1 cellular context compared by ENCODE assay signal in the genomic region with DNA sequence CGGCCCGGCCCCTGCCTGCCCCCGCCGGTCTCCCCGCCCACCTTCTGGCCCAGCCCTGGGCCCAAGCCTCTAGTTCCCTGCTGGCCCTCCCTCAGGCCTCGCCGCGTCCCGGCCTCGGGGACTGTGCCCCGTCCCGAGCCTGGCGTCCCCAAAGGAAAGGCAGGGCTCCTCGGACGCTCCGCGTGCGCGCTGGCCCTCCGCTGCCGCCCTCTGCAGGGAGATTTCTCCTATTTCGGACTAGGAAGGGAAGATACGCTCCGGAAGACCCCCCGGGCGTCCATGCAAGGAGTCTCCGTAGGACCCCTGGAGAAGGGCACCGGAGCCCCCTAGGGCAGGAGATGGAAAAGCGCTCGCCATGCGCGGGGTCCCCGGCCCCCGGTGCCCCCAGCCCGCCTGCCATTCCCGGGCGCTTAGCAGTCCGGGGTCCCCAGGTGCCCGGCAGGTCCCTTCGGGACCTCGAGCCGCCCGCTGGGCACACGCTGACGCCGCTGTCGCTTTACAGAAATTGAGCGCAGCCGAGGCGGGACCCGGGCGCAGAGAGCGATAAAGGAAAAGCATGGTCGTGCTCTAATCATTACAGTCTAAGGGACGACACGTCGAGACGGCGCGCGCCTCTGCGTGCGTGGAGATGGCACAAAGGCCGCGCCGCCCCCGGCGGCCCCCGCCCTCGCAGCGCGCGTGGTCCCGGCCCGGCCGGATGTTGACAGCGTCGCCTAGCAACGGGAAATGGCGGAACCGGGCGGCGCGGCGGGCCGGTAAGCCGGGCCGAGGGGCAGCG.
TF ChIP-seq lines count a peak whose summit lies in the region.

A gene with protein sequence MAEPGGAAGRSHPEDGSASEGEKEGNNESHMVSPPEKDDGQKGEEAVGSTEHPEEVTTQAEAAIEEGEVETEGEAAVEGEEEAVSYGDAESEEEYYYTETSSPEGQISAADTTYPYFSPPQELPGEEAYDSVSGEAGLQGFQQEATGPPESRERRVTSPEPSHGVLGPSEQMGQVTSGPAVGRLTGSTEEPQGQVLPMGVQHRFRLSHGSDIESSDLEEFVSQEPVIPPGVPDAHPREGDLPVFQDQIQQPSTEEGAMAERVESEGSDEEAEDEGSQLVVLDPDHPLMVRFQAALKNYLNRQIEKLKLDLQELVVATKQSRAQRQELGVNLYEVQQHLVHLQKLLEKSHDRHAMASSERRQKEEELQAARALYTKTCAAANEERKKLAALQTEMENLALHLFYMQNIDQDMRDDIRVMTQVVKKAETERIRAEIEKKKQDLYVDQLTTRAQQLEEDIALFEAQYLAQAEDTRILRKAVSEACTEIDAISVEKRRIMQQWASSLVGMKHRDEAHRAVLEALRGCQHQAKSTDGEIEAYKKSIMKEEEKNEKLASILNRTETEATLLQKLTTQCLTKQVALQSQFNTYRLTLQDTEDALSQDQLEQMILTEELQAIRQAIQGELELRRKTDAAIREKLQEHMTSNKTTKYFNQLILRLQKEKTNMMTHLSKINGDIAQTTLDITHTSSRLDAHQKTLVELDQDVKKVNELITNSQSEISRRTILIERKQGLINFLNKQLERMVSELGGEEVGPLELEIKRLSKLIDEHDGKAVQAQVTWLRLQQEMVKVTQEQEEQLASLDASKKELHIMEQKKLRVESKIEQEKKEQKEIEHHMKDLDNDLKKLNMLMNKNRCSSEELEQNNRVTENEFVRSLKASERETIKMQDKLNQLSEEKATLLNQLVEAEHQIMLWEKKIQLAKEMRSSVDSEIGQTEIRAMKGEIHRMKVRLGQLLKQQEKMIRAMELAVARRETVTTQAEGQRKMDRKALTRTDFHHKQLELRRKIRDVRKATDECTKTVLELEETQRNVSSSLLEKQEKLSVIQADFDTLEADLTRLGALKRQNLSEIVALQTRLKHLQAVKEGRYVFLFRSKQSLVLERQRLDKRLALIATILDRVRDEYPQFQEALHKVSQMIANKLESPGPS (plus strand): TSS at position 706 of the 778 bp plus-strand sequence. CDS start 21 bp downstream, at position 727.

TF ChIP-seq in HepG2, 621 proteins besides CTCF, POLR2A, EP300 and RAD21 (continued from another document and continues in another):
- TF ChIP-seq ZNF670 (CRISPR knock-in tag; IDR thresholded peaks at IDR 0.05; ENCODE audit: borderline replicate concordance), result no peak; the same call in 1 of the 2 replicates
- TF ChIP-seq MYC (CRISPR knock-in tag; IDR thresholded peaks at IDR 0.05; ENCODE audit: borderline replicate concordance), result peak; percentile 87
- TF ChIP-seq, protein P1, sequence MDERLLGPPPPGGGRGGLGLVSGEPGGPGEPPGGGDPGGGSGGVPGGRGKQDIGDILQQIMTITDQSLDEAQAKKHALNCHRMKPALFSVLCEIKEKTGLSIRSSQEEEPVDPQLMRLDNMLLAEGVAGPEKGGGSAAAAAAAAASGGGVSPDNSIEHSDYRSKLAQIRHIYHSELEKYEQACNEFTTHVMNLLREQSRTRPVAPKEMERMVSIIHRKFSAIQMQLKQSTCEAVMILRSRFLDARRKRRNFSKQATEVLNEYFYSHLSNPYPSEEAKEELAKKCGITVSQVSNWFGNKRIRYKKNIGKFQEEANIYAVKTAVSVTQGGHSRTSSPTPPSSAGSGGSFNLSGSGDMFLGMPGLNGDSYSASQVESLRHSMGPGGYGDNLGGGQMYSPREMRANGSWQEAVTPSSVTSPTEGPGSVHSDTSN (CRISPR knock-in tag; IDR thresholded peaks at IDR 0.05), result no peak
- TF ChIP-seq MED13 (CRISPR knock-in tag; IDR thresholded peaks at IDR 0.05), result no peak
- TF ChIP-seq ZNF629 (CRISPR knock-in tag; conservative IDR thresholded peaks at IDR 0.05), result no peak
- TF ChIP-seq KDM5A (IDR thresholded peaks at IDR 0.05; ENCODE audit: borderline replicate concordance, low read length), result peak; percentile 1; the same call in 1 of the 2 replicates
- peak; percentile 49 for TF ChIP-seq MAFG (CRISPR knock-in tag; IDR thresholded peaks at IDR 0.05)
- no peak for TF ChIP-seq NONO (IDR thresholded peaks at IDR 0.05)
- peak; percentile 71 for TF ChIP-seq NONO (CRISPR knock-in tag; conservative IDR thresholded peaks at IDR 0.05)
- TF ChIP-seq ZNF850 (CRISPR knock-in tag; conservative IDR thresholded peaks at IDR 0.05), result peak; percentile 93; the same call in 1 of the 2 replicates
- TF ChIP-seq DMAP1 (CRISPR knock-in tag; IDR thresholded peaks at IDR 0.05), result peak; percentile 82
- TF ChIP-seq ZNF761 (CRISPR knock-in tag; conservative IDR thresholded peaks at IDR 0.05), result 0 out of 2 replicates have a peak, but pooled peaks have one; percentile 15
- TF ChIP-seq RFXANK (CRISPR knock-in tag; IDR thresholded peaks at IDR 0.05), result no peak
- no peak for TF ChIP-seq NFE2 (CRISPR knock-in tag; IDR thresholded peaks at IDR 0.05)
- 0 out of 2 replicates have a peak, but pooled peaks have one; percentile 7 for TF ChIP-seq ZNF543 (CRISPR knock-in tag; IDR thresholded peaks at IDR 0.05)
- TF ChIP-seq ZFX (CRISPR knock-in tag; IDR thresholded peaks at IDR 0.05; ENCODE audit: low read depth), result peak; percentile 96
- TF ChIP-seq GATA4 (IDR thresholded peaks at IDR 0.05; ENCODE audit: borderline replicate concordance, low read depth), result no peak
- 0 out of 2 replicates have a peak, but pooled peaks have one; percentile 48 for TF ChIP-seq ZNF713 (CRISPR knock-in tag; IDR thresholded peaks at IDR 0.05)
- TF ChIP-seq BRD4 (CRISPR knock-in tag; IDR thresholded peaks at IDR 0.05), result no peak
- 0 out of 2 replicates have a peak, but pooled peaks have one; percentile 28 for TF ChIP-seq KDM4B (CRISPR knock-in tag; IDR thresholded peaks at IDR 0.05)
- TF ChIP-seq, protein P2, sequence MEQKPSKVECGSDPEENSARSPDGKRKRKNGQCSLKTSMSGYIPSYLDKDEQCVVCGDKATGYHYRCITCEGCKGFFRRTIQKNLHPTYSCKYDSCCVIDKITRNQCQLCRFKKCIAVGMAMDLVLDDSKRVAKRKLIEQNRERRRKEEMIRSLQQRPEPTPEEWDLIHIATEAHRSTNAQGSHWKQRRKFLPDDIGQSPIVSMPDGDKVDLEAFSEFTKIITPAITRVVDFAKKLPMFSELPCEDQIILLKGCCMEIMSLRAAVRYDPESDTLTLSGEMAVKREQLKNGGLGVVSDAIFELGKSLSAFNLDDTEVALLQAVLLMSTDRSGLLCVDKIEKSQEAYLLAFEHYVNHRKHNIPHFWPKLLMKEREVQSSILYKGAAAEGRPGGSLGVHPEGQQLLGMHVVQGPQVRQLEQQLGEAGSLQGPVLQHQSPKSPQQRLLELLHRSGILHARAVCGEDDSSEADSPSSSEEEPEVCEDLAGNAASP (CRISPR knock-in tag; IDR thresholded peaks at IDR 0.05; ENCODE audit: borderline replicate concordance), result no peak; the same call in 1 of the 2 replicates
- peak; percentile 53; the same call in 1 of the 2 replicates for TF ChIP-seq ZNF619 (CRISPR knock-in tag; IDR thresholded peaks at IDR 0.05)
- TF ChIP-seq, protein P3, sequence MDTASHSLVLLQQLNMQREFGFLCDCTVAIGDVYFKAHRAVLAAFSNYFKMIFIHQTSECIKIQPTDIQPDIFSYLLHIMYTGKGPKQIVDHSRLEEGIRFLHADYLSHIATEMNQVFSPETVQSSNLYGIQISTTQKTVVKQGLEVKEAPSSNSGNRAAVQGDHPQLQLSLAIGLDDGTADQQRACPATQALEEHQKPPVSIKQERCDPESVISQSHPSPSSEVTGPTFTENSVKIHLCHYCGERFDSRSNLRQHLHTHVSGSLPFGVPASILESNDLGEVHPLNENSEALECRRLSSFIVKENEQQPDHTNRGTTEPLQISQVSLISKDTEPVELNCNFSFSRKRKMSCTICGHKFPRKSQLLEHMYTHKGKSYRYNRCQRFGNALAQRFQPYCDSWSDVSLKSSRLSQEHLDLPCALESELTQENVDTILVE (CRISPR knock-in tag; IDR thresholded peaks at IDR 0.05), result 0 out of 2 replicates have a peak, but pooled peaks have one; percentile 14
- TF ChIP-seq ZNF264 (CRISPR knock-in tag; IDR thresholded peaks at IDR 0.05), result peak; percentile 16; the same call in 1 of the 2 replicates
- TF ChIP-seq, protein P4, sequence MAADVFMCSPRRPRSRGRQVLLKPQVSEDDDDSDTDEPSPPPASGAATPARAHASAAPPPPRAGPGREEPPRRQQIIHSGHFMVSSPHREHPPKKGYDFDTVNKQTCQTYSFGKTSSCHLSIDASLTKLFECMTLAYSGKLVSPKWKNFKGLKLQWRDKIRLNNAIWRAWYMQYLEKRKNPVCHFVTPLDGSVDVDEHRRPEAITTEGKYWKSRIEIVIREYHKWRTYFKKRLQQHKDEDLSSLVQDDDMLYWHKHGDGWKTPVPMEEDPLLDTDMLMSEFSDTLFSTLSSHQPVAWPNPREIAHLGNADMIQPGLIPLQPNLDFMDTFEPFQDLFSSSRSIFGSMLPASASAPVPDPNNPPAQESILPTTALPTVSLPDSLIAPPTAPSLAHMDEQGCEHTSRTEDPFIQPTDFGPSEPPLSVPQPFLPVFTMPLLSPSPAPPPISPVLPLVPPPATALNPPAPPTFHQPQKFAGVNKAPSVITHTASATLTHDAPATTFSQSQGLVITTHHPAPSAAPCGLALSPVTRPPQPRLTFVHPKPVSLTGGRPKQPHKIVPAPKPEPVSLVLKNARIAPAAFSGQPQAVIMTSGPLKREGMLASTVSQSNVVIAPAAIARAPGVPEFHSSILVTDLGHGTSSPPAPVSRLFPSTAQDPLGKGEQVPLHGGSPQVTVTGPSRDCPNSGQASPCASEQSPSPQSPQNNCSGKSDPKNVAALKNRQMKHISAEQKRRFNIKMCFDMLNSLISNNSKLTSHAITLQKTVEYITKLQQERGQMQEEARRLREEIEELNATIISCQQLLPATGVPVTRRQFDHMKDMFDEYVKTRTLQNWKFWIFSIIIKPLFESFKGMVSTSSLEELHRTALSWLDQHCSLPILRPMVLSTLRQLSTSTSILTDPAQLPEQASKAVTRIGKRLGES (CRISPR knock-in tag; IDR thresholded peaks at IDR 0.05; ENCODE audit: borderline replicate concordance), result no peak
- TF ChIP-seq, protein P5, sequence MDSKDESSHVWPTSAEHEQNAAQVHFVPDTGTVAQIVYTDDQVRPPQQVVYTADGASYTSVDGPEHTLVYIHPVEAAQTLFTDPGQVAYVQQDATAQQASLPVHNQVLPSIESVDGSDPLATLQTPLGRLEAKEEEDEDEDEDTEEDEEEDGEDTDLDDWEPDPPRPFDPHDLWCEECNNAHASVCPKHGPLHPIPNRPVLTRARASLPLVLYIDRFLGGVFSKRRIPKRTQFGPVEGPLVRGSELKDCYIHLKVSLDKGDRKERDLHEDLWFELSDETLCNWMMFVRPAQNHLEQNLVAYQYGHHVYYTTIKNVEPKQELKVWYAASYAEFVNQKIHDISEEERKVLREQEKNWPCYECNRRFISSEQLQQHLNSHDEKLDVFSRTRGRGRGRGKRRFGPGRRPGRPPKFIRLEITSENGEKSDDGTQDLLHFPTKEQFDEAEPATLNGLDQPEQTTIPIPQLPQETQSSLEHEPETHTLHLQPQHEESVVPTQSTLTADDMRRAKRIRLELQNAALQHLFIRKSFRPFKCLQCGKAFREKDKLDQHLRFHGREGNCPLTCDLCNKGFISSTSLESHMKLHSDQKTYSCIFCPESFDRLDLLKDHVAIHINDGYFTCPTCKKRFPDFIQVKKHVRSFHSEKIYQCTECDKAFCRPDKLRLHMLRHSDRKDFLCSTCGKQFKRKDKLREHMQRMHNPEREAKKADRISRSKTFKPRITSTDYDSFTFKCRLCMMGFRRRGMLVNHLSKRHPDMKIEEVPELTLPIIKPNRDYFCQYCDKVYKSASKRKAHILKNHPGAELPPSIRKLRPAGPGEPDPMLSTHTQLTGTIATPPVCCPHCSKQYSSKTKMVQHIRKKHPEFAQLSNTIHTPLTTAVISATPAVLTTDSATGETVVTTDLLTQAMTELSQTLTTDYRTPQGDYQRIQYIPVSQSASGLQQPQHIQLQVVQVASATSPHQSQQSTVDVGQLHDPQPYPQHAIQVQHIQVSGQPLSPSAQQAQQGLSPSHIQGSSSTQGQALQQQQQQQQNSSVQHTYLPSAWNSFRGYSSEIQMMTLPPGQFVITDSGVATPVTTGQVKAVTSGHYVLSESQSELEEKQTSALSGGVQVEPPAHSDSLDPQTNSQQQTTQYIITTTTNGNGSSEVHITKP (CRISPR knock-in tag; IDR thresholded peaks at IDR 0.05; ENCODE audit: low read depth), result peak; percentile 64; the same call in 1 of the 2 replicates
- no peak for TF ChIP-seq TBP (CRISPR knock-in tag; IDR thresholded peaks at IDR 0.05)
- TF ChIP-seq ZNF563 (CRISPR knock-in tag; IDR thresholded peaks at IDR 0.05), result 0 out of 2 replicates have a peak, but pooled peaks have one; percentile 59
- peak; percentile 29; the same call in 1 of the 2 replicates for TF ChIP-seq TSC22D2 (CRISPR knock-in tag; IDR thresholded peaks at IDR 0.05; ENCODE audit: borderline replicate concordance)
- TF ChIP-seq, protein P6, sequence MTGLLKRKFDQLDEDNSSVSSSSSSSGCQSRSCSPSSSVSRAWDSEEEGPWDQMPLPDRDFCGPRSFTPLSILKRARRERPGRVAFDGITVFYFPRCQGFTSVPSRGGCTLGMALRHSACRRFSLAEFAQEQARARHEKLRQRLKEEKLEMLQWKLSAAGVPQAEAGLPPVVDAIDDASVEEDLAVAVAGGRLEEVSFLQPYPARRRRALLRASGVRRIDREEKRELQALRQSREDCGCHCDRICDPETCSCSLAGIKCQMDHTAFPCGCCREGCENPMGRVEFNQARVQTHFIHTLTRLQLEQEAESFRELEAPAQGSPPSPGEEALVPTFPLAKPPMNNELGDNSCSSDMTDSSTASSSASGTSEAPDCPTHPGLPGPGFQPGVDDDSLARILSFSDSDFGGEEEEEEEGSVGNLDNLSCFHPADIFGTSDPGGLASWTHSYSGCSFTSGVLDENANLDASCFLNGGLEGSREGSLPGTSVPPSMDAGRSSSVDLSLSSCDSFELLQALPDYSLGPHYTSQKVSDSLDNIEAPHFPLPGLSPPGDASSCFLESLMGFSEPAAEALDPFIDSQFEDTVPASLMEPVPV (CRISPR knock-in tag; IDR thresholded peaks at IDR 0.05), result no peak
- peak; percentile 23; the same call in 1 of the 2 replicates for TF ChIP-seq ZNF124 (CRISPR knock-in tag; IDR thresholded peaks at IDR 0.05)
- TF ChIP-seq REL (CRISPR knock-in tag; conservative IDR thresholded peaks at IDR 0.05), result peak; percentile 94
- TF ChIP-seq SMAD3 (CRISPR knock-in tag; IDR thresholded peaks at IDR 0.05), result peak; percentile 64; the same call in 1 of the 2 replicates
- TF ChIP-seq FLYWCH1 (CRISPR knock-in tag; IDR thresholded peaks at IDR 0.05), result peak; percentile 36; the same call in 1 of the 2 replicates
- TF ChIP-seq ATF1 (CRISPR knock-in tag; IDR thresholded peaks at IDR 0.05), result no peak
- peak; percentile 29 for TF ChIP-seq U2AF1 (optimal IDR thresholded peaks at IDR 0.05; ENCODE audit: low read depth, low read length)
- peak; percentile 24; the same call in 1 of the 2 replicates for TF ChIP-seq FOXJ3 (CRISPR knock-in tag; IDR thresholded peaks at IDR 0.05; ENCODE audit: borderline replicate concordance)
- TF ChIP-seq, protein P7, sequence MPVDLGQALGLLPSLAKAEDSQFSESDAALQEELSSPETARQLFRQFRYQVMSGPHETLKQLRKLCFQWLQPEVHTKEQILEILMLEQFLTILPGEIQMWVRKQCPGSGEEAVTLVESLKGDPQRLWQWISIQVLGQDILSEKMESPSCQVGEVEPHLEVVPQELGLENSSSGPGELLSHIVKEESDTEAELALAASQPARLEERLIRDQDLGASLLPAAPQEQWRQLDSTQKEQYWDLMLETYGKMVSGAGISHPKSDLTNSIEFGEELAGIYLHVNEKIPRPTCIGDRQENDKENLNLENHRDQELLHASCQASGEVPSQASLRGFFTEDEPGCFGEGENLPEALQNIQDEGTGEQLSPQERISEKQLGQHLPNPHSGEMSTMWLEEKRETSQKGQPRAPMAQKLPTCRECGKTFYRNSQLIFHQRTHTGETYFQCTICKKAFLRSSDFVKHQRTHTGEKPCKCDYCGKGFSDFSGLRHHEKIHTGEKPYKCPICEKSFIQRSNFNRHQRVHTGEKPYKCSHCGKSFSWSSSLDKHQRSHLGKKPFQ (CRISPR knock-in tag; IDR thresholded peaks at IDR 0.05; ENCODE audit: insufficient replicate concordance), result peak; percentile 80
- peak; percentile 85 for TF ChIP-seq PHF8 (CRISPR knock-in tag; IDR thresholded peaks at IDR 0.05)
- TF ChIP-seq ZNF234 (CRISPR knock-in tag; conservative IDR thresholded peaks at IDR 0.05), result peak; percentile 73; the same call in 1 of the 2 replicates
- no peak for TF ChIP-seq NFE2L2 (IDR thresholded peaks at IDR 0.05; ENCODE audit: low read length)
- no peak for TF ChIP-seq ATM (IDR thresholded peaks at IDR 0.05; ENCODE audit: borderline replicate concordance)
